ENCODE assay signal across 2 cellular contexts in genomic region chr17:63999680-64000531, GRCh38.
TF ChIP-seq lines count a peak whose summit lies in the region.

No MANE protein-coding gene starts in this region.

TF ChIP-seq in SK-N-SH, 30 proteins besides CTCF, POLR2A, EP300 and RAD21 (continued from another document):
- TF ChIP-seq REST (IDR thresholded peaks at IDR 0.05; ENCODE audit: low read depth, low read length) (no peak), NFIC (IDR thresholded peaks at IDR 0.05; ENCODE audit: borderline replicate concordance) (no peak), GABPA (IDR thresholded peaks at IDR 0.05; ENCODE audit: low read depth) (no peak), FOXM1 (IDR thresholded peaks at IDR 0.05; ENCODE audit: low read depth) (no peak), IRF3 (IDR thresholded peaks at IDR 0.05; ENCODE audit: low read depth, low read length) (no peak)

TF ChIP-seq in SK-N-SH treated with all-trans-retinoic acid at 6 μM for 48 hours, 23 proteins besides CTCF, POLR2A, EP300 and RAD21:
- no peak for TF ChIP-seq TSHZ2 (CRISPR knock-in tag; IDR thresholded peaks at IDR 0.05)
- TF ChIP-seq ZNF565 (CRISPR knock-in tag; conservative IDR thresholded peaks at IDR 0.05; ENCODE audit: low read depth) = no peak
- TF ChIP-seq ARNTL (CRISPR knock-in tag; IDR thresholded peaks at IDR 0.05; ENCODE audit: borderline replicate concordance, low read depth) = no peak
- no peak for TF ChIP-seq SNAI2 (CRISPR knock-in tag; IDR thresholded peaks at IDR 0.05)
- TF ChIP-seq POU6F1 (CRISPR knock-in tag; IDR thresholded peaks at IDR 0.05; ENCODE audit: borderline replicate concordance, low read depth) = no peak
- TF ChIP-seq GLIS3 (CRISPR knock-in tag; IDR thresholded peaks at IDR 0.05) = no peak
- no peak for TF ChIP-seq TOX (CRISPR knock-in tag; IDR thresholded peaks at IDR 0.05; ENCODE audit: borderline replicate concordance)
- TF ChIP-seq BACH2 (CRISPR knock-in tag; IDR thresholded peaks at IDR 0.05; ENCODE audit: borderline replicate concordance) = no peak
- no peak for TF ChIP-seq ZC3H10 (CRISPR knock-in tag; IDR thresholded peaks at IDR 0.05)
- TF ChIP-seq ISL1 (CRISPR knock-in tag; IDR thresholded peaks at IDR 0.05) = no peak
- TF ChIP-seq ZNF8 (CRISPR knock-in tag; IDR thresholded peaks at IDR 0.05) = no peak
- TF ChIP-seq PATZ1 (CRISPR knock-in tag; IDR thresholded peaks at IDR 0.05; ENCODE audit: borderline replicate concordance) = no peak
- no peak for TF ChIP-seq ZNF70 (CRISPR knock-in tag; IDR thresholded peaks at IDR 0.05)
- TF ChIP-seq PPARA (CRISPR knock-in tag; IDR thresholded peaks at IDR 0.05; ENCODE audit: borderline replicate concordance) = no peak
- no peak for TF ChIP-seq TCF4 (CRISPR knock-in tag; IDR thresholded peaks at IDR 0.05; ENCODE audit: borderline replicate concordance)
- no peak for TF ChIP-seq CSDC2 (CRISPR knock-in tag; IDR thresholded peaks at IDR 0.05)
